In genomic region chr3:72346526-72346926, GRCh38 we compare ENCODE assay signal across 8 cellular contexts.
DNase-seq lines count a peak whose midpoint lies in the region; ATAC-seq and TF ChIP-seq lines count a peak whose summit lies in the region.

No MANE protein-coding gene starts in this region.

- ATAC-seq in heart right ventricle, result peak in 6 of 8 donors; percentile 20 to 73 (median 44)
- no peak for ATAC-seq in GM18517 (IDR thresholded peaks at IDR 0.05; ENCODE audit: unreplicated experiment)
- ATAC-seq in HG02970 (IDR thresholded peaks at IDR 0.05; ENCODE audit: low FRiP score, unreplicated experiment), result no peak

- peak overlapping the region; percentile 93 for H3K27ac Mint-ChIP-seq in activated naive CD4-positive, alpha-beta T cell treated with anti-CD3 and anti-CD28 coated beads, Interleukin-2, amount 10 ng/mL, durations not matched to agents 7 days and 5 days
- peak overlapping the region; percentile 80 for H3K27ac Mint-ChIP-seq in T-helper 1 cell treated with Interleukin-12 subunit alpha and Interleukin-12 subunit beta and Interleukin-4 antibody, amounts not matched to agents 30 μg/mL and 1 μg/mL, for 36 hours
- no peak overlapping the region for H3K27ac Mint-ChIP-seq in endothelial cell (ENCODE audit: unreplicated experiment)

- intact Hi-C loops in heart right ventricle (cut with DNase I), result loop anchor here in 1 of 10 donors (10.0 kb wide), 1 partner anchor 72 kb away; no protein-coding TSS in a partner anchor
- intact Hi-C loops in tibial artery (cut with DNase I; ENCODE audit: low total_unique reads), result no loop called here

- no peaks in the 10 kb centered on the region for H3K36me3 Mint-ChIP-seq in activated naive CD4-positive, alpha-beta T cell treated with anti-CD3 and anti-CD28 coated beads, Interleukin-2, amount 10 ng/mL, durations not matched to agents 7 days and 5 days
- peaks cover 2% of the 10 kb centered on the region for H3K36me3 Mint-ChIP-seq in T-helper 1 cell treated with Interleukin-12 subunit alpha and Interleukin-12 subunit beta and Interleukin-4 antibody, amounts not matched to agents 30 μg/mL and 1 μg/mL, for 36 hours (ENCODE audit: low read depth)
- no peaks in the 10 kb centered on the region for H3K36me3 Mint-ChIP-seq in endothelial cell (ENCODE audit: low read depth, unreplicated experiment)

- CTCF ChIA-PET in activated naive CD4-positive, alpha-beta T cell treated with anti-CD3 and anti-CD28 coated beads, Interleukin-2, amount 10 ng/mL, durations not matched to agents 7 days and 5 days (lab: Charles Lee), result no interaction called here

- H3K36me3 ChIP-seq in heart right ventricle, result no peaks in the 10 kb centered on the region
- H3K36me3 ChIP-seq in tibial artery, result no peaks in the 10 kb centered on the region

- no peaks in the 10 kb centered on the region for H3K9me3 ChIP-seq in heart right ventricle
- no peaks in the 10 kb centered on the region for H3K9me3 ChIP-seq in tibial artery

- peaks cover 23% of the 10 kb centered on the region for H3K27me3 Mint-ChIP-seq in activated naive CD4-positive, alpha-beta T cell treated with anti-CD3 and anti-CD28 coated beads, Interleukin-2, amount 10 ng/mL, durations not matched to agents 7 days and 5 days
- H3K27me3 Mint-ChIP-seq in T-helper 1 cell treated with Interleukin-12 subunit alpha and Interleukin-12 subunit beta and Interleukin-4 antibody, amounts not matched to agents 30 μg/mL and 1 μg/mL, for 36 hours (ENCODE audit: low read depth), result no peaks in the 10 kb centered on the region
- no peaks in the 10 kb centered on the region for H3K27me3 Mint-ChIP-seq in endothelial cell (ENCODE audit: unreplicated experiment)

- peak; percentile 47 for DNase-seq in activated naive CD4-positive, alpha-beta T cell treated with anti-CD3 and anti-CD28 coated beads, Interleukin-2, amount 10 ng/mL, durations not matched to agents 7 days and 5 days
- DNase-seq in activated naive CD4-positive, alpha-beta T cell treated with Interleukin-2 at 50 U/mL for 16 hours, result no peak
- DNase-seq in heart right ventricle (no peak), tibial artery (peak; percentile 41 to 57), endothelial cell (ENCODE audit: low spot score) (no peak)

- peak overlapping the region in 2 of 10 donors; percentile 25 to 50 for H3K27ac ChIP-seq in heart right ventricle
- H3K27ac ChIP-seq in tibial artery, result peak overlapping the region in 1 of 2 donors; percentile 74

- H3K9me3 Mint-ChIP-seq in activated naive CD4-positive, alpha-beta T cell treated with anti-CD3 and anti-CD28 coated beads, Interleukin-2, amount 10 ng/mL, durations not matched to agents 7 days and 5 days, result no peaks in the 10 kb centered on the region
- H3K9me3 Mint-ChIP-seq in T-helper 1 cell treated with Interleukin-12 subunit alpha and Interleukin-12 subunit beta and Interleukin-4 antibody, amounts not matched to agents 30 μg/mL and 1 μg/mL, for 36 hours, result no peaks in the 10 kb centered on the region
- no peaks in the 10 kb centered on the region for H3K9me3 Mint-ChIP-seq in endothelial cell (ENCODE audit: unreplicated experiment)

- 61 to 68% methylated on average over 8 of the region's 8 CpGs for WGBS in heart right ventricle, 2 donors

- TF ChIP-seq CTCF in heart right ventricle (IDR thresholded peaks at IDR 0.05) (no peak), tibial artery (IDR thresholded peaks at IDR 0.05) (no peak), endothelial cell (IDR thresholded peaks at IDR 0.05; ENCODE audit: unreplicated experiment) (no peak)

- H3K4me1 ChIP-seq in heart right ventricle (peaks cover 0 to 45% (median 19%) of the 10 kb centered on the region in 9 donors), tibial artery (peaks cover 0 to 25% (median 17%) of the 10 kb centered on the region in 4 donors)

- H3K4me3 Mint-ChIP-seq in activated naive CD4-positive, alpha-beta T cell treated with anti-CD3 and anti-CD28 coated beads, Interleukin-2, amount 10 ng/mL, durations not matched to agents 7 days and 5 days, result no peak overlapping the region
- peak overlapping the region; percentile 62 for H3K4me3 Mint-ChIP-seq in T-helper 1 cell treated with Interleukin-12 subunit alpha and Interleukin-12 subunit beta and Interleukin-4 antibody, amounts not matched to agents 30 μg/mL and 1 μg/mL, for 36 hours
- no peak overlapping the region for H3K4me3 Mint-ChIP-seq in endothelial cell (ENCODE audit: unreplicated experiment)

- no peak overlapping the region for H3K4me3 ChIP-seq in heart right ventricle
- H3K4me3 ChIP-seq in tibial artery, result no peak overlapping the region

- H3K27me3 ChIP-seq in heart right ventricle (no peaks in the 10 kb centered on the region), tibial artery (no peaks in the 10 kb centered on the region)

- H3K4me1 Mint-ChIP-seq in activated naive CD4-positive, alpha-beta T cell treated with anti-CD3 and anti-CD28 coated beads, Interleukin-2, amount 10 ng/mL, durations not matched to agents 7 days and 5 days, result peaks cover 70% of the 10 kb centered on the region
- H3K4me1 Mint-ChIP-seq in T-helper 1 cell treated with Interleukin-12 subunit alpha and Interleukin-12 subunit beta and Interleukin-4 antibody, amounts not matched to agents 30 μg/mL and 1 μg/mL, for 36 hours (ENCODE audit: low read depth), result peaks cover 56% of the 10 kb centered on the region
- H3K4me1 Mint-ChIP-seq in endothelial cell (ENCODE audit: unreplicated experiment), result peaks cover 23% of the 10 kb centered on the region

Comparison
In these comparisons a context has a peak if more than half of its experiments do, and no peak if none do; other contexts are left out.
1. DNase-seq: peak in activated naive CD4-positive, alpha-beta T cell treated with anti-CD3 and anti-CD28 coated beads, Interleukin-2, amount 10 ng/mL, durations not matched to agents 7 days and 5 days (single experiment) and tibial artery (2 of 2); none in activated naive CD4-positive, alpha-beta T cell treated with Interleukin-2 at 50 U/mL for 16 hours (single experiment), heart right ventricle (0 of 2) and endothelial cell (single experiment).
2. ATAC-seq: peak in heart right ventricle (6 of 8); none in GM18517 (single experiment) and HG02970 (single experiment).